Comparison of ENCODE assay signal across 2 cellular contexts in the genomic region with DNA sequence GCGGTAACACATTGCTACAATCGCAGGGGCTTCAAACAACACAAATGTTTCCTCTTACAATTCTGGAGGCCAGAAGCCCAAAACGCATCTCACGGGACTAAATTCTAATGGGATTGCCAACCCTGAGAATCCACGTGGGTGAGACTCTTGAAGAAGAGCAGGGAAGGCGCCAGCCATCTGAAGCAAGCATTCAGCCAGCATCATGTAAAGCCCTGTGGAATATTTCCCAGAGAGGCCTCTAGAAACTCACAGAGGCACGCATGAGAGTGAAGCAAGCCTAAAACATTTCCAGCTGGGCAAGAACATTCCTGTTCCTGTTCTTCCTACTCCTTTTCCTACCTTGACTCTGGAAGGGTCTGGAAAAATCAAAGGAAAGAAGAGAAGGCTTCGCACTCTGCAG.
TF ChIP-seq lines count a peak whose summit lies in the region.

No MANE protein-coding gene starts in this region.

TF ChIP-seq in GM23338, 12 proteins besides CTCF, POLR2A, EP300 and RAD21 (continues in another document):
- TF ChIP-seq, protein P1, sequence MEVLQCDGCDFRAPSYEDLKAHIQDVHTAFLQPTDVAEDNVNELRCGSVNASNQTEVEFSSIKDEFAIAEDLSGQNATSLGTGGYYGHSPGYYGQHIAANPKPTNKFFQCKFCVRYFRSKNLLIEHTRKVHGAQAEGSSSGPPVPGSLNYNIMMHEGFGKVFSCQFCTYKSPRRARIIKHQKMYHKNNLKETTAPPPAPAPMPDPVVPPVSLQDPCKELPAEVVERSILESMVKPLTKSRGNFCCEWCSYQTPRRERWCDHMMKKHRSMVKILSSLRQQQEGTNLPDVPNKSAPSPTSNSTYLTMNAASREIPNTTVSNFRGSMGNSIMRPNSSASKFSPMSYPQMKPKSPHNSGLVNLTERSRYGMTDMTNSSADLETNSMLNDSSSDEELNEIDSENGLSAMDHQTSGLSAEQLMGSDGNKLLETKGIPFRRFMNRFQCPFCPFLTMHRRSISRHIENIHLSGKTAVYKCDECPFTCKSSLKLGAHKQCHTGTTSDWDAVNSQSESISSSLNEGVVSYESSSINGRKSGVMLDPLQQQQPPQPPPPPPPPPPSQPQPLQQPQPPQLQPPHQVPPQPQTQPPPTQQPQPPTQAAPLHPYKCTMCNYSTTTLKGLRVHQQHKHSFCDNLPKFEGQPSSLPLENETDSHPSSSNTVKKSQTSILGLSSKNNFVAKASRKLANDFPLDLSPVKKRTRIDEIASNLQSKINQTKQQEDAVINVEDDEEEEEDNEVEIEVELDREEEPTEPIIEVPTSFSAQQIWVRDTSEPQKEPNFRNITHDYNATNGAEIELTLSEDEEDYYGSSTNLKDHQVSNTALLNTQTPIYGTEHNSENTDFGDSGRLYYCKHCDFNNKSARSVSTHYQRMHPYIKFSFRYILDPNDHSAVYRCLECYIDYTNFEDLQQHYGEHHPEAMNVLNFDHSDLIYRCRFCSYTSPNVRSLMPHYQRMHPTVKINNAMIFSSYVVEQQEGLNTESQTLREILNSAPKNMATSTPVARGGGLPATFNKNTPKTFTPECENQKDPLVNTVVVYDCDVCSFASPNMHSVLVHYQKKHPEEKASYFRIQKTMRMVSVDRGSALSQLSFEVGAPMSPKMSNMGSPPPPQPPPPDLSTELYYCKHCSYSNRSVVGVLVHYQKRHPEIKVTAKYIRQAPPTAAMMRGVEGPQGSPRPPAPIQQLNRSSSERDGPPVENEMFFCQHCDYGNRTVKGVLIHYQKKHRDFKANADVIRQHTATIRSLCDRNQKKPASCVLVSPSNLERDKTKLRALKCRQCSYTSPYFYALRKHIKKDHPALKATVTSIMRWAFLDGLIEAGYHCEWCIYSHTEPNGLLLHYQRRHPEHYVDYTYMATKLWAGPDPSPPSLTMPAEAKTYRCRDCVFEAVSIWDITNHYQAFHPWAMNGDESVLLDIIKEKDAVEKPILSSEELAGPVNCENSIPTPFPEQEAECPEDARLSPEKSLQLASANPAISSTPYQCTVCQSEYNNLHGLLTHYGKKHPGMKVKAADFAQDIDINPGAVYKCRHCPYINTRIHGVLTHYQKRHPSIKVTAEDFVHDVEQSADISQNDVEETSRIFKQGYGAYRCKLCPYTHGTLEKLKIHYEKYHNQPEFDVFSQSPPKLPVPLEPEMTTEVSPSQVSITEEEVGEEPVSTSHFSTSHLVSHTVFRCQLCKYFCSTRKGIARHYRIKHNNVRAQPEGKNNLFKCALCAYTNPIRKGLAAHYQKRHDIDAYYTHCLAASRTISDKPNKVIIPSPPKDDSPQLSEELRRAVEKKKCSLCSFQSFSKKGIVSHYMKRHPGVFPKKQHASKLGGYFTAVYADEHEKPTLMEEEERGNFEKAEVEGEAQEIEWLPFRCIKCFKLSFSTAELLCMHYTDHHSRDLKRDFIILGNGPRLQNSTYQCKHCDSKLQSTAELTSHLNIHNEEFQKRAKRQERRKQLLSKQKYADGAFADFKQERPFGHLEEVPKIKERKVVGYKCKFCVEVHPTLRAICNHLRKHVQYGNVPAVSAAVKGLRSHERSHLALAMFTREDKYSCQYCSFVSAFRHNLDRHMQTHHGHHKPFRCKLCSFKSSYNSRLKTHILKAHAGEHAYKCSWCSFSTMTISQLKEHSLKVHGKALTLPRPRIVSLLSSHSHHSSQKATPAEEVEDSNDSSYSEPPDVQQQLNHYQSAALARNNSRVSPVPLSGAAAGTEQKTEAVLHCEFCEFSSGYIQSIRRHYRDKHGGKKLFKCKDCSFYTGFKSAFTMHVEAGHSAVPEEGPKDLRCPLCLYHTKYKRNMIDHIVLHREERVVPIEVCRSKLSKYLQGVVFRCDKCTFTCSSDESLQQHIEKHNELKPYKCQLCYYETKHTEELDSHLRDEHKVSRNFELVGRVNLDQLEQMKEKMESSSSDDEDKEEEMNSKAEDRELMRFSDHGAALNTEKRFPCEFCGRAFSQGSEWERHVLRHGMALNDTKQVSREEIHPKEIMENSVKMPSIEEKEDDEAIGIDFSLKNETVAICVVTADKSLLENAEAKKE (CRISPR knock-in tag; IDR thresholded peaks at IDR 0.05), result no peak
- no peak for TF ChIP-seq EZH2phosphoT487 (IDR thresholded peaks at IDR 0.05; ENCODE audit: unreplicated experiment)
- TF ChIP-seq CREB1 (CRISPR knock-in tag; IDR thresholded peaks at IDR 0.05; ENCODE audit: low read depth), result no peak
- TF ChIP-seq, protein P2, sequence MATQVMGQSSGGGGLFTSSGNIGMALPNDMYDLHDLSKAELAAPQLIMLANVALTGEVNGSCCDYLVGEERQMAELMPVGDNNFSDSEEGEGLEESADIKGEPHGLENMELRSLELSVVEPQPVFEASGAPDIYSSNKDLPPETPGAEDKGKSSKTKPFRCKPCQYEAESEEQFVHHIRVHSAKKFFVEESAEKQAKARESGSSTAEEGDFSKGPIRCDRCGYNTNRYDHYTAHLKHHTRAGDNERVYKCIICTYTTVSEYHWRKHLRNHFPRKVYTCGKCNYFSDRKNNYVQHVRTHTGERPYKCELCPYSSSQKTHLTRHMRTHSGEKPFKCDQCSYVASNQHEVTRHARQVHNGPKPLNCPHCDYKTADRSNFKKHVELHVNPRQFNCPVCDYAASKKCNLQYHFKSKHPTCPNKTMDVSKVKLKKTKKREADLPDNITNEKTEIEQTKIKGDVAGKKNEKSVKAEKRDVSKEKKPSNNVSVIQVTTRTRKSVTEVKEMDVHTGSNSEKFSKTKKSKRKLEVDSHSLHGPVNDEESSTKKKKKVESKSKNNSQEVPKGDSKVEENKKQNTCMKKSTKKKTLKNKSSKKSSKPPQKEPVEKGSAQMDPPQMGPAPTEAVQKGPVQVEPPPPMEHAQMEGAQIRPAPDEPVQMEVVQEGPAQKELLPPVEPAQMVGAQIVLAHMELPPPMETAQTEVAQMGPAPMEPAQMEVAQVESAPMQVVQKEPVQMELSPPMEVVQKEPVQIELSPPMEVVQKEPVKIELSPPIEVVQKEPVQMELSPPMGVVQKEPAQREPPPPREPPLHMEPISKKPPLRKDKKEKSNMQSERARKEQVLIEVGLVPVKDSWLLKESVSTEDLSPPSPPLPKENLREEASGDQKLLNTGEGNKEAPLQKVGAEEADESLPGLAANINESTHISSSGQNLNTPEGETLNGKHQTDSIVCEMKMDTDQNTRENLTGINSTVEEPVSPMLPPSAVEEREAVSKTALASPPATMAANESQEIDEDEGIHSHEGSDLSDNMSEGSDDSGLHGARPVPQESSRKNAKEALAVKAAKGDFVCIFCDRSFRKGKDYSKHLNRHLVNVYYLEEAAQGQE (IDR thresholded peaks at IDR 0.05; ENCODE audit: unreplicated experiment), result no peak
- no peak for TF ChIP-seq ZNF114 (CRISPR knock-in tag; IDR thresholded peaks at IDR 0.05)
- no peak for TF ChIP-seq EZH2 (IDR thresholded peaks at IDR 0.05; ENCODE audit: low read depth, unreplicated experiment)
- TF ChIP-seq, protein P3, sequence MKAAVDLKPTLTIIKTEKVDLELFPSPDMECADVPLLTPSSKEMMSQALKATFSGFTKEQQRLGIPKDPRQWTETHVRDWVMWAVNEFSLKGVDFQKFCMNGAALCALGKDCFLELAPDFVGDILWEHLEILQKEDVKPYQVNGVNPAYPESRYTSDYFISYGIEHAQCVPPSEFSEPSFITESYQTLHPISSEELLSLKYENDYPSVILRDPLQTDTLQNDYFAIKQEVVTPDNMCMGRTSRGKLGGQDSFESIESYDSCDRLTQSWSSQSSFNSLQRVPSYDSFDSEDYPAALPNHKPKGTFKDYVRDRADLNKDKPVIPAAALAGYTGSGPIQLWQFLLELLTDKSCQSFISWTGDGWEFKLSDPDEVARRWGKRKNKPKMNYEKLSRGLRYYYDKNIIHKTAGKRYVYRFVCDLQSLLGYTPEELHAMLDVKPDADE (IDR thresholded peaks at IDR 0.05), result no peak
- no peak for TF ChIP-seq NANOG (IDR thresholded peaks at IDR 0.05; ENCODE audit: borderline replicate concordance)
- no peak for TF ChIP-seq STAT1 (IDR thresholded peaks at IDR 0.05; ENCODE audit: unreplicated experiment)
- no peak for TF ChIP-seq POLR2AphosphoS5 (IDR thresholded peaks at IDR 0.05; ENCODE audit: low read depth)

TF ChIP-seq in H1, 55 proteins besides CTCF, POLR2A, EP300 and RAD21:
- TF ChIP-seq RXRA (IDR thresholded peaks at IDR 0.05; ENCODE audit: insufficient read depth, low read depth, low read length) (no peak), EGR1 (IDR thresholded peaks at IDR 0.05; ENCODE audit: borderline replicate concordance, low read depth, low read length) (no peak)
- TF ChIP-seq, protein P4, sequence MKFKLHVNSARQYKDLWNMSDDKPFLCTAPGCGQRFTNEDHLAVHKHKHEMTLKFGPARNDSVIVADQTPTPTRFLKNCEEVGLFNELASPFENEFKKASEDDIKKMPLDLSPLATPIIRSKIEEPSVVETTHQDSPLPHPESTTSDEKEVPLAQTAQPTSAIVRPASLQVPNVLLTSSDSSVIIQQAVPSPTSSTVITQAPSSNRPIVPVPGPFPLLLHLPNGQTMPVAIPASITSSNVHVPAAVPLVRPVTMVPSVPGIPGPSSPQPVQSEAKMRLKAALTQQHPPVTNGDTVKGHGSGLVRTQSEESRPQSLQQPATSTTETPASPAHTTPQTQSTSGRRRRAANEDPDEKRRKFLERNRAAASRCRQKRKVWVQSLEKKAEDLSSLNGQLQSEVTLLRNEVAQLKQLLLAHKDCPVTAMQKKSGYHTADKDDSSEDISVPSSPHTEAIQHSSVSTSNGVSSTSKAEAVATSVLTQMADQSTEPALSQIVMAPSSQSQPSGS (IDR thresholded peaks at IDR 0.05; ENCODE audit: low read length), result no peak
